In the genomic region with DNA sequence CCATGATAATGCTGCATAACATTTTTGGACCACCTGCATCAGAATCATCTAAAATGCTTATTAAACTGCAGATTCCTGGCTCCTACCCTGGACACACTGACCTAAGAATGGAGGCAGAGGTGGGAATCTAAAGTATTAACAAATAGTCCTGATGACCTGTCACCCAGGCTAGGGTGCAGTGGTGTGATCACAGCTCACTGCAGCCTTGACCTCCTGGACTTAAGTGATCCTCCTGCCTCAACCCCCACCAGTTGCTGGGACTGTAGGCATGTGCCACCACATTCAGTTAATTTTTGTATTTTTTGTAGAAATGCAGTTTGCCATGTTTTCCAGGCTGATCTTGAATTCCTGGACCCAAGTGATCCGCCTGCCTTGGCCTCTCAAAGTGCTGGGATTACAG, we compare ENCODE assay signal across 6 cellular contexts.
"Had no signal": no experiment of that assay in that cellular context is flagged by ENCODE, and none has a peak within 500 bp of the region (broad histone marks: within the 10 kb centered on the region; RNA-seq: fewer than 3 reads in every experiment).

No MANE protein-coding gene starts in this region.

- H3K4me3 ChIP-seq: K562 had no signal

- DNase-seq: IMR-90, KBM-7, KG1 had no signal

- ATAC-seq: K562 had no signal

- FAIRE-seq: HTR-8/SVneo, K562 had no signal

- H3K27ac ChIP-seq: HL-60 had no signal
